9 cellular contexts compared by ENCODE assay signal in the genomic region with DNA sequence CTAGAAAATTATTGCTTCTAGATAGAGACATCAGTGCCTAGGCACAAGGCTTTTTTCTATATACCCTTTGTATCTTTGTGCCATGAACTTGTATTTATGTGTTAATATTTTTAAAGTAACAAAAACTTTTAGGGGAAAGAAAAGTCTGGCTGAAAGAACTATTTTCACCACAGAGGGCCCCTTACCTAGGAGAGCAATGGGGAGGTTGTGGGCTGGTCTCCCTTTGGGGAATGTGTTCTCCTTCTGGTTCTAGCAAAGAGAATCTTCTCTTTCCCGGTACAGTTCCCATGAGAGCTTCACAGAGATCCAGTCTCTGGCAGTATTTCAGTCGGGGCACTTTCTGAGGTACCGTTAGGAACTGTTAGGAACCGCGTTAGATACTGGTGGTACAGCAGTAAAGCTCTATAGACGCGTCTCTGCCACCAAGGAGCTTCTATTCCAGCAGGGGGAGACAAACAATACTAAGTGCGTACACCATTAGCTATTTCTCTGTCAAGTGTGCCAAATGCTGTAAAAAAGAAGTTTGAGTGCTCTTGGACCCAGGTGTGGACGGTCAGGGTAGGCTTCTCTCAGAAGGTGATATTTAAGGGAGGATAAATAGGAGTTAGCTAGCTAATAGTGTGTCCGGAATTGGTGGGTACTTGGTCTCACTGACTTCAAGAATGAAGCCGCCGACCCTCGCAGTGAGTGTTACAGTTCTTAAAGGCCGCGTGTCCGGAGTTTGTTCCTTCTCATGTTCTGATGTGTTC. TPM values are rescaled to one million over a fixed set of nuclear protein-coding genes. Genes with fewer than 3 reads are reported as not detected.
DNase-seq lines count a peak whose midpoint lies in the region; ATAC-seq, FAIRE-seq and TF ChIP-seq lines count a peak whose summit lies in the region.
"Had no signal": no experiment of that assay in that cellular context is flagged by ENCODE, and none has a peak within 500 bp of the region (broad histone marks: within the 10 kb centered on the region; RNA-seq: fewer than 3 reads in every experiment).

No MANE protein-coding gene starts in this region.

- peak; percentile 93 for FAIRE-seq in GM12891 (lab: Jason Lieb, UNC)
- FAIRE-seq: islet of Langerhans had no signal

- intact Hi-C loops in lower lobe of right lung (cut with DNase I), result loop anchor here (10.0 kb wide), 1 partner anchor 59 kb away; no protein-coding TSS in a partner anchor

- CTCF ChIA-PET in AG04449 (lab: Yijun Ruan, JAX), result interaction anchor here (0.8 to 13.2 kb wide), 38 partner anchors 8 to 275 kb away, joined by 3 to 434 read pairs (median 6); partner anchors contain the start of genes CCNDBP1, TGM5 and TGM7

- no peak for TF ChIP-seq POLR2A in GM12891 (IDR thresholded peaks at IDR 0.05; ENCODE audit: low read depth, low read length)

- no peaks in the 10 kb centered on the region for H3K27me3 ChIP-seq in WERI-Rb-1 (ENCODE audit: insufficient read depth, low read depth, severe bottlenecking)
- no peaks in the 10 kb centered on the region for H3K27me3 ChIP-seq in lower lobe of right lung (ENCODE audit: low read depth)

- H3K4me3 ChIP-seq in AG04449 (ENCODE audit: low read depth, low read length) (no peak overlapping the region), WERI-Rb-1 (ENCODE audit: low read depth, low read length) (no peak overlapping the region), lower lobe of right lung (no peak overlapping the region)

- H3K9me3 ChIP-seq in WERI-Rb-1 (ENCODE audit: severe bottlenecking), result no peaks in the 10 kb centered on the region
- H3K9me3 ChIP-seq in lower lobe of right lung, result no peaks in the 10 kb centered on the region

- DNase-seq in AG04449 (ENCODE audit: low read depth, low spot score) (no peak), GM12891 (ENCODE audit: insufficient read length, low spot score) (peak; percentile 63), NCI-H2107 (lab: John Stamatoyannopoulos, UW) (peak; percentile 9), WERI-Rb-1 (peak; percentile 50), dermis microvascular lymphatic vessel endothelial cell (ENCODE audit: low read depth in 2 of 2) (peak; percentile 40 to 69), lower lobe of right lung (no peak), occipital lobe (lab: John Stamatoyannopoulos, UW) (no peak)
- DNase-seq in stimulated activated naive CD4-positive, alpha-beta T cell treated with Interleukin-2 at 50 U/mL for 16 hours (lab: John Stamatoyannopoulos, UW), result peak; percentile 23

- ATAC-seq in lower lobe of right lung, result peak; percentile 78 to 82

- no peaks in the 10 kb centered on the region for H3K4me1 ChIP-seq in lower lobe of right lung

- H3K27ac ChIP-seq in WERI-Rb-1, result no peak overlapping the region
- H3K27ac ChIP-seq in lower lobe of right lung, result no peak overlapping the region

- POLR2A ChIA-PET in AG04449 (lab: Yijun Ruan, JAX), result no interaction called here

- TF ChIP-seq CTCF in AG04449 (IDR thresholded peaks at IDR 0.05; ENCODE audit: insufficient read depth, low read length, missing control alignments) (peak; percentile 71), WERI-Rb-1 (IDR thresholded peaks at IDR 0.05; ENCODE audit: low read depth, low read length) (peak; percentile 75), lower lobe of right lung (IDR thresholded peaks at IDR 0.05) (peak; percentile 74)

- H3K36me3 ChIP-seq in WERI-Rb-1 (no peaks in the 10 kb centered on the region), lower lobe of right lung (no peaks in the 10 kb centered on the region)

TF ChIP-seq in GM12891, 5 proteins besides CTCF, POLR2A, EP300 and RAD21:
- TF ChIP-seq SPI1 (IDR thresholded peaks at IDR 0.05; ENCODE audit: low read depth, low read length), result no peak
- TF ChIP-seq POLR2AphosphoS5 (IDR thresholded peaks at IDR 0.05; ENCODE audit: low read depth, low read length), result no peak
- TF ChIP-seq PAX5 (IDR thresholded peaks at IDR 0.05; ENCODE audit: insufficient read depth, low read length, severe bottlenecking), result no peak
- no peak for TF ChIP-seq POU2F2 (IDR thresholded peaks at IDR 0.05; ENCODE audit: low read depth, low read length)
- TF ChIP-seq TAF1 (IDR thresholded peaks at IDR 0.05; ENCODE audit: low read depth, low read length), result no peak
TF ChIP-seq in GM12891: peak in this region for 0.

RNA-seq across cellular contexts. Expression of gene EPB42, which starts 4.6 kb away (rescaled TPM):
- polyA plus RNA-seq in GM12891 (2012; ENCODE audit: low read depth, missing spikeins), result not detected
- not detected in 2 replicates for total RNA-seq in dermis microvascular lymphatic vessel endothelial cell
- not detected for total RNA-seq in lower lobe of right lung
- 0.94 TPM for total RNA-seq in occipital lobe

RNA-seq across cellular contexts. Expression of gene CCNDBP1, which starts 40.2 kb away (rescaled TPM):
- 49.6 TPM for polyA plus RNA-seq in GM12891 (2012; ENCODE audit: low read depth, missing spikeins)
- total RNA-seq in dermis microvascular lymphatic vessel endothelial cell, result 75.9 and 81.0 TPM in 2 replicates
- 71.0 TPM for total RNA-seq in lower lobe of right lung
- 26.5 TPM for total RNA-seq in occipital lobe

RNA-seq across cellular contexts. Expression of gene TGM5, which starts 41.4 kb away (rescaled TPM):
- polyA plus RNA-seq in GM12891 (2012; ENCODE audit: low read depth, missing spikeins), result 6.7 TPM
- total RNA-seq in dermis microvascular lymphatic vessel endothelial cell (not detected in 2 replicates), lower lobe of right lung (0.32 TPM), occipital lobe (not detected)

Comparison
In these comparisons a context has a peak if more than half of its experiments do, and no peak if none do; other contexts are left out.
1. DNase-seq: peak in GM12891 (single experiment), NCI-H2107 (single experiment), WERI-Rb-1 (single experiment), dermis microvascular lymphatic vessel endothelial cell (2 of 2) and stimulated activated naive CD4-positive, alpha-beta T cell treated with Interleukin-2 at 50 U/mL for 16 hours (single experiment); none in AG04449 (single experiment), lower lobe of right lung (single experiment) and occipital lobe (single experiment).
2. Peak in every context shown above with its lines, with median percentiles within 50 percentile points of each other: CTCF ChIP-seq.